ENCODE assay signal across 7 cellular contexts in the genomic region with DNA sequence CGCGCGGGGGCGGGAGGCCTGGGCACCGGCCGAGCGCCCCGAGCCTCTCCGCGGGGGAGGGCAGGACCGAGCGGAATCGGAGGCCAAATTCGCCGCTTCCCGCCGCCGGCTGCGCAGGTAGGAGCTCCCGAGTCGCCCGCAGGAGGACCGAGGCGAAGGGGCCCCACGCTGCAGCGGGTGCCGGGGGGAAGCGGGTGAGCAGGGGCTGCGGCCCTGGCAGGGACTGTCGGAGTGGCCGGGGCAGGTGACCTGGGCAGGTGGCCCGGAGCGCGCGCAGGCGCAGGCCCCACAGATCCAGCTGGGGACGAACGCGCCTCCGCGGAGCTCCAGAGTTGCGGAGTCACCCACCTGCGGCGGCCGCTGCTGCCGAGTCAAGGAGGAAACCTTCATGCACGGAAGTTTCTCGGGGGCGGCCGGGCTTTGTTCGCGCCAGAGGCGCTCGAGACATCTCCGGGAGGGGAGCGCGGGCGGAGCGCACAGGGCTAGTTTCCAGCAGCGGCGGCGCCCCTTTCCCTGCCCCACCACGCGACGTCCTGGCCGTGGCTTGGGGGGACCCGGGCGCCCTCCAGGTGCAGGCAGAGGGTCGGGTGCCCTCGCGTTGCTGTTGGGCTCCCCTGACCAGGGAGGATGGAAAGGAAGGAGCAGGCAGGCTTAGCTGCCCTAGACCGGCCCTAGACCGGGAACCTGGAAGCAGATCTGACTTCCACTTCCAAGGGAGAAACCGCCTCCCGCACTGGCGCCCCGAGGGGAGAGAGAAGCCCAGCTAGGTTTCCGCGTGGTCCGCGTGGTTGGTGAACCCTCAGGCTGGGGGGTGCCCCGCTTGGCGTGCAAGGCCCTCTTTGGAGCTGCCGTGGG. TPM values are rescaled to one million over a fixed set of nuclear protein-coding genes. Genes with fewer than 3 reads are reported as not detected.
DNase-seq lines count a peak whose midpoint lies in the region; ATAC-seq lines count a peak whose summit lies in the region.

No MANE protein-coding gene starts in this region.

- H3K4me3 ChIP-seq in SJCRH30 (peak overlapping the region; percentile 57), iPS-11a (ENCODE audit: low read depth, low read length) (peak overlapping the region; percentile 57)

- peaks cover 5% of the 10 kb centered on the region; the same call in 1 of the 2 replicates for H3K4me1 ChIP-seq in SJCRH30

- no peaks in the 10 kb centered on the region for H3K36me3 ChIP-seq in SJCRH30

- no peaks in the 10 kb centered on the region for H3K9me3 Mint-ChIP-seq in activated naive CD8-positive, alpha-beta T cell treated with anti-CD3 and anti-CD28 coated beads for 36 hours

- DNase-seq in SJCRH30 (no peak), HuH-7.5 (ENCODE audit: low spot score) (no peak)
- DNase-seq in activated naive CD8-positive, alpha-beta T cell treated with anti-CD3 and anti-CD28 coated beads for 36 hours: peak; percentile 68
- DNase-seq in stimulated activated CD4-positive, alpha-beta T cell treated with anti-CD3 and anti-CD28 coated beads, Interleukin-12 subunit alpha, Interleukin-12 subunit beta, amount 100 ng/mL, for 4 hours: peak; percentile 62

- H3K27me3 Mint-ChIP-seq in activated naive CD8-positive, alpha-beta T cell treated with anti-CD3 and anti-CD28 coated beads for 36 hours: peaks cover 3% of the 10 kb centered on the region

- no peak overlapping the region for H3K27ac ChIP-seq in SJCRH30

- H3K4me3 Mint-ChIP-seq in activated naive CD8-positive, alpha-beta T cell treated with anti-CD3 and anti-CD28 coated beads for 36 hours: peak overlapping the region; percentile 84

- ATAC-seq in GM19035 (IDR thresholded peaks at IDR 0.05; ENCODE audit: unreplicated experiment): peak; percentile 34
- ATAC-seq in HG03108 (IDR thresholded peaks at IDR 0.05; ENCODE audit: unreplicated experiment): peak; percentile 21

- peaks cover 13% of the 10 kb centered on the region for H3K36me3 Mint-ChIP-seq in activated naive CD8-positive, alpha-beta T cell treated with anti-CD3 and anti-CD28 coated beads for 36 hours

- H3K27me3 ChIP-seq in SJCRH30: peaks cover 70% of the 10 kb centered on the region

- H3K4me1 Mint-ChIP-seq in activated naive CD8-positive, alpha-beta T cell treated with anti-CD3 and anti-CD28 coated beads for 36 hours: peaks cover 20% of the 10 kb centered on the region

- no peaks in the 10 kb centered on the region for H3K9me3 ChIP-seq in SJCRH30 (replicated peaks)

- H3K27ac Mint-ChIP-seq in activated naive CD8-positive, alpha-beta T cell treated with anti-CD3 and anti-CD28 coated beads for 36 hours: peak overlapping the region; percentile 45

RNA-seq across cellular contexts. Expression of a gene that starts 0.6 kb away (rescaled TPM):
- 3.9 and 5.8 TPM in 2 replicates for total RNA-seq in SJCRH30 (2014; rRNA removed; shearing (Covaris generic))
- 10 to 100 TPM; 55.0 to 56.9 TPM for total RNA-seq in activated naive CD8-positive, alpha-beta T cell treated with anti-CD3 and anti-CD28 coated beads for 36 hours

Comparison
In these comparisons a context has a peak if more than half of its experiments do, and no peak if none do; other contexts are left out.
1. DNase-seq: peak in activated naive CD8-positive, alpha-beta T cell treated with anti-CD3 and anti-CD28 coated beads for 36 hours (single experiment) and stimulated activated CD4-positive, alpha-beta T cell treated with anti-CD3 and anti-CD28 coated beads, Interleukin-12 subunit alpha, Interleukin-12 subunit beta, amount 100 ng/mL, for 4 hours (single experiment); none in SJCRH30 (0 of 2) and HuH-7.5 (single experiment).